Comparison of ENCODE assay signal across 10 cellular contexts in the genomic region with DNA sequence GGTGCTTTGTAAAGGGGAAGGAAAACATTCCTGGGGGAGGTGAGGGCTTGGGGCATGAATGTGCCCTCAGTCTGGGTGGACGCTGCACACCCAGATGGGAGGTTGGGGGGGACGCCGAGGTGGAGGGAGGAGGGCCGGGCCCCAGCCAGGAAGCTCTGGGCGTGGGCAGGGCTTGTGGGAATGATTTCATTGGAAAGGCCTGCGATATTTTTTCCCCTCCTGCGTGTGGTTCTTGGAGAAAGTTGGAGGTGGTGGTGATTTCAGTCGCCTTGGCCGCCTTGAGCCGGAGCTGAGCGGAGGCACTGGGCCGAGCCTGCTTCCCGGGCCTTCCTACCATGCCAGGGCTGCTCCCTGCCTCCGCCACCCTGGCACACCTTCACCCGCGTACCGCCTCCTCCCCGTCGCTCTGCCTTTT. TPM values are rescaled to one million over a fixed set of nuclear protein-coding genes. Genes with fewer than 3 reads are reported as not detected.
DNase-seq lines count a peak whose midpoint lies in the region; ATAC-seq and TF ChIP-seq lines count a peak whose summit lies in the region.
"Had no signal": no experiment of that assay in that cellular context is flagged by ENCODE, and none has a peak within 500 bp of the region (broad histone marks: within the 10 kb centered on the region; RNA-seq: fewer than 3 reads in every experiment).

No MANE protein-coding gene starts in this region.

- DNase-seq in NT2/D1 (ENCODE audit: low read depth, low spot score) (no peak), fibroblast of gingiva (ENCODE audit: low read depth) (peak; percentile 70), type B pancreatic cell (ENCODE audit: extremely low spot score, unreplicated experiment) (no peak), 8988T (no peak)
- no peak for DNase-seq in CD8-positive, alpha-beta T cell
- DNase-seq: activated B cell treated with CpG ODN at 0.5 μM for 24 hours, NCI-H524 had no signal

- TF ChIP-seq CTCF in type B pancreatic cell (conservative IDR thresholded peaks at IDR 0.05): no peak
- TF ChIP-seq CTCF in CD8-positive, alpha-beta T cell (IDR thresholded peaks at IDR 0.05): no peak

- CTCF ChIA-PET in CD8-positive, alpha-beta T cell (lab: Charles Lee): no interaction called here

- H3K36me3 Mint-ChIP-seq in type B pancreatic cell: peaks cover 3% of the 10 kb centered on the region
- peaks cover 59% of the 10 kb centered on the region for H3K36me3 Mint-ChIP-seq in CD8-positive, alpha-beta T cell

- H3K4me3 ChIP-seq in NT2/D1 (ENCODE audit: insufficient read length, low read depth): no peak overlapping the region
- no peak overlapping the region for H3K4me3 ChIP-seq in mucosa of stomach (ENCODE audit: low read length)
- no peak overlapping the region for H3K4me3 ChIP-seq in CD8-positive, alpha-beta T cell (ENCODE audit: low read depth, low read length)

- H3K4me3 Mint-ChIP-seq in type B pancreatic cell: no peak overlapping the region
- no peak overlapping the region for H3K4me3 Mint-ChIP-seq in CD8-positive, alpha-beta T cell
- H3K4me3 Mint-ChIP-seq: activated B cell treated with CpG ODN at 0.5 μM for 24 hours had no signal

- H3K9me3 ChIP-seq in NT2/D1 (ENCODE audit: insufficient read depth, low read length) (no peaks in the 10 kb centered on the region), mucosa of stomach (ENCODE audit: control insufficient read depth, low read length) (no peaks in the 10 kb centered on the region)
- no peaks in the 10 kb centered on the region for H3K9me3 ChIP-seq in CD8-positive, alpha-beta T cell (ENCODE audit: low read length)

- H3K27me3 Mint-ChIP-seq in type B pancreatic cell: no peaks in the 10 kb centered on the region
- H3K27me3 Mint-ChIP-seq in CD8-positive, alpha-beta T cell (ENCODE audit: low read depth): no peaks in the 10 kb centered on the region
- H3K27me3 Mint-ChIP-seq: activated B cell treated with CpG ODN at 0.5 μM for 24 hours had no signal

- H3K27ac Mint-ChIP-seq in type B pancreatic cell: peak overlapping the region; percentile 54
- H3K27ac Mint-ChIP-seq in CD8-positive, alpha-beta T cell: no peak overlapping the region
- H3K27ac Mint-ChIP-seq: activated B cell treated with CpG ODN at 0.5 μM for 24 hours had no signal

- H3K27me3 ChIP-seq in NT2/D1 (ENCODE audit: insufficient read depth, insufficient read length) (no peaks in the 10 kb centered on the region), mucosa of stomach (ENCODE audit: control insufficient read depth, insufficient read depth, low read length) (no peaks in the 10 kb centered on the region)
- H3K27me3 ChIP-seq in CD8-positive, alpha-beta T cell (ENCODE audit: insufficient read depth, low read length): no peaks in the 10 kb centered on the region

- H3K9me3 Mint-ChIP-seq in type B pancreatic cell: no peaks in the 10 kb centered on the region
- no peaks in the 10 kb centered on the region for H3K9me3 Mint-ChIP-seq in CD8-positive, alpha-beta T cell
- H3K9me3 Mint-ChIP-seq: activated B cell treated with CpG ODN at 0.5 μM for 24 hours had no signal

- H3K4me1 Mint-ChIP-seq in type B pancreatic cell (ENCODE audit: unreplicated experiment): peaks cover 25% of the 10 kb centered on the region
- no peaks in the 10 kb centered on the region for H3K4me1 Mint-ChIP-seq in CD8-positive, alpha-beta T cell (ENCODE audit: low read depth)
- H3K4me1 Mint-ChIP-seq: activated B cell treated with CpG ODN at 0.5 μM for 24 hours had no signal

- H3K4me1 ChIP-seq in NT2/D1 (ENCODE audit: insufficient read depth, insufficient read length): peaks cover 19% of the 10 kb centered on the region
- H3K4me1 ChIP-seq in mucosa of stomach (ENCODE audit: control insufficient read depth, insufficient read depth, low read length): peaks cover 13% of the 10 kb centered on the region
- H3K4me1 ChIP-seq in CD8-positive, alpha-beta T cell (ENCODE audit: insufficient read depth, low read length): no peaks in the 10 kb centered on the region

- H3K36me3 ChIP-seq in NT2/D1 (ENCODE audit: insufficient read depth, insufficient read length, low read length): peaks cover 6% of the 10 kb centered on the region
- peaks cover 7% of the 10 kb centered on the region for H3K36me3 ChIP-seq in mucosa of stomach (ENCODE audit: control insufficient read depth, insufficient read depth, low read length)
- H3K36me3 ChIP-seq in CD8-positive, alpha-beta T cell (ENCODE audit: insufficient read depth, low read length): peaks cover 14% of the 10 kb centered on the region

- no peak overlapping the region for H3K27ac ChIP-seq in CD8-positive, alpha-beta T cell (ENCODE audit: low read depth, low read length)

- intact Hi-C loops in CD8-positive, alpha-beta T cell (cut with DNase I, micrococcal nuclease): no loop called here

- ATAC-seq in HG02981 (IDR thresholded peaks at IDR 0.05; ENCODE audit: unreplicated experiment) (no peak), GM21619 (IDR thresholded peaks at IDR 0.05; ENCODE audit: unreplicated experiment) (no peak)
- no peak for ATAC-seq in CD8-positive, alpha-beta T cell

- H3K9ac ChIP-seq in NT2/D1 (ENCODE audit: insufficient read length, low read depth): peak overlapping the region; percentile 47
- H3K9ac ChIP-seq in mucosa of stomach (ENCODE audit: low read length): peak overlapping the region; percentile 49

- POLR2A ChIA-PET in CD8-positive, alpha-beta T cell (lab: Charles Lee): no interaction called here

RNA-seq across cellular contexts. Expression of gene CLEC18A, which starts 26.4 kb away (rescaled TPM):
- 2.6 and 5.4 TPM in 2 replicates for total RNA-seq in type B pancreatic cell (ENCODE audit: low replicate concordance)
- under 1 TPM; 0.49 to 0.53 TPM for total RNA-seq in CD8-positive, alpha-beta T cell
